18 cellular contexts compared by ENCODE assay signal in genomic region chr4:74543983-74544382, GRCh38.
A peak's percentile ranks its signal among the peaks of the same experiment; 100 is the strongest.
DNase-seq lines count a peak whose midpoint lies in the region; ATAC-seq, FAIRE-seq and TF ChIP-seq lines count a peak whose summit lies in the region.
"Had no signal": no experiment of that assay in that cellular context is flagged by ENCODE, and none has a peak within 500 bp of the region (broad histone marks: within the 10 kb centered on the region; RNA-seq: fewer than 3 reads in every experiment).

No MANE protein-coding gene starts in this region.

- H3K27me3 ChIP-seq in astrocyte (ENCODE audit: insufficient read depth, low read length) (no peaks in the 10 kb centered on the region), left ventricle myocardium inferior (ENCODE audit: low read depth) (no peaks in the 10 kb centered on the region)
- H3K27me3 ChIP-seq: testis had no signal

- POLR2A ChIA-PET in naive thymus-derived CD8-positive, alpha-beta T cell (lab: Charles Lee), result no interaction called here

- no peak for ATAC-seq in naive thymus-derived CD8-positive, alpha-beta T cell
- ATAC-seq: activated CD4-positive, alpha-beta T cell treated with anti-CD3 and anti-CD28 coated beads for 36 hours; activated T-cell treated with anti-CD3 and anti-CD28 coated beads, Interleukin-2, amount 50 U/mL, for 4 hours had no signal

- H3K79me2 ChIP-seq in astrocyte (ENCODE audit: insufficient read depth, low read length), result no peaks in the 10 kb centered on the region

- no peaks in the 10 kb centered on the region for H3K36me3 ChIP-seq in astrocyte (ENCODE audit: insufficient read depth, low read length)
- no peaks in the 10 kb centered on the region for H3K36me3 ChIP-seq in left ventricle myocardium inferior

- TF ChIP-seq CTCF in astrocyte (IDR thresholded peaks at IDR 0.05; ENCODE audit: insufficient read depth, low read depth, low read length) (no peak), left ventricle myocardium inferior (IDR thresholded peaks at IDR 0.05; ENCODE audit: borderline replicate concordance) (no peak)

- no peak overlapping the region for H3K4me3 Mint-ChIP-seq in astrocyte (ENCODE audit: unreplicated experiment)
- no peak overlapping the region for H3K4me3 Mint-ChIP-seq in naive thymus-derived CD8-positive, alpha-beta T cell
- no peak overlapping the region for H3K4me3 Mint-ChIP-seq in activated naive CD8-positive, alpha-beta T cell treated with anti-CD3 and anti-CD28 coated beads for 36 hours
- H3K4me3 Mint-ChIP-seq: activated CD4-positive, alpha-beta T cell treated with anti-CD3 and anti-CD28 coated beads for 36 hours; activated T-cell treated with anti-CD3 and anti-CD28 coated beads, Interleukin-2, amount 50 U/mL, for 4 hours; T-cell had no signal

- H3K9me3 ChIP-seq in astrocyte (ENCODE audit: insufficient read depth, low read depth, low read length) (no peaks in the 10 kb centered on the region), left ventricle myocardium inferior (replicated peaks) (no peaks in the 10 kb centered on the region)
- H3K9me3 ChIP-seq: testis had no signal

- DNase-seq in DMS53 (lab: John Stamatoyannopoulos, UW), result peak; percentile 13
- DNase-seq in DMS53 treated with DMSO at 0.1 percent for 48 hours (lab: John Stamatoyannopoulos, UW; ENCODE audit: unreplicated experiment), result no peak
- DNase-seq in astrocyte (ENCODE audit: low read depth), result peak; percentile 78
- peak; percentile 77 for DNase-seq in fibroblast of the conjunctiva (ENCODE audit: low read depth)
- DNase-seq in naive thymus-derived CD8-positive, alpha-beta T cell, result no peak
- no peak for DNase-seq in activated naive CD8-positive, alpha-beta T cell treated with anti-CD3 and anti-CD28 coated beads for 36 hours
- DNase-seq in left ventricle myocardium inferior, result no peak
- DNase-seq in NOMO-1 treated with dmso at 0.1 percent for 144 hours (lab: John Stamatoyannopoulos, UW; ENCODE audit: unreplicated experiment), result no peak
- DNase-seq: 8988T; activated T-cell treated with anti-CD3 and anti-CD28 coated beads, Interleukin-2, amount 50 U/mL, for 4 hours; aorta; DMS153; mesendoderm; NCI-H2171 treated with DMSO at 0.1 percent for 48 hours; testis had no signal

- H3K4me3 ChIP-seq in astrocyte (ENCODE audit: insufficient read depth, low read depth, low read length) (no peak overlapping the region), left ventricle myocardium inferior (no peak overlapping the region)
- H3K4me3 ChIP-seq: GM12878, testis had no signal

- peak overlapping the region; percentile 49 for H3K4me2 ChIP-seq in astrocyte (ENCODE audit: low read length)

- H3K27ac Mint-ChIP-seq in astrocyte (ENCODE audit: unreplicated experiment), result no peak overlapping the region
- no peak overlapping the region for H3K27ac Mint-ChIP-seq in naive thymus-derived CD8-positive, alpha-beta T cell
- H3K27ac Mint-ChIP-seq in activated naive CD8-positive, alpha-beta T cell treated with anti-CD3 and anti-CD28 coated beads for 36 hours, result no peak overlapping the region
- H3K27ac Mint-ChIP-seq: activated CD4-positive, alpha-beta T cell treated with anti-CD3 and anti-CD28 coated beads for 36 hours; T-cell had no signal

- no peak overlapping the region for H2AFZ ChIP-seq in astrocyte (ENCODE audit: low read depth, low read length)

- peaks cover 12% of the 10 kb centered on the region for H3K4me1 ChIP-seq in astrocyte (ENCODE audit: insufficient read depth, low read length)
- peaks cover 22% of the 10 kb centered on the region for H3K4me1 ChIP-seq in left ventricle myocardium inferior
- H3K4me1 ChIP-seq: testis had no signal

- H3K27ac ChIP-seq in astrocyte (ENCODE audit: low read depth, low read length) (no peak overlapping the region), left ventricle myocardium inferior (replicated peaks) (no peak overlapping the region)
- H3K27ac ChIP-seq: testis had no signal

- H3K4me1 Mint-ChIP-seq in astrocyte (ENCODE audit: low read depth, unreplicated experiment), result peaks cover 20% of the 10 kb centered on the region
- peaks cover 4 to 8% (median 6%) of the 10 kb centered on the region in 4 donors for H3K4me1 Mint-ChIP-seq in naive thymus-derived CD8-positive, alpha-beta T cell
- H3K4me1 Mint-ChIP-seq in activated naive CD8-positive, alpha-beta T cell treated with anti-CD3 and anti-CD28 coated beads for 36 hours, result peaks cover 5% of the 10 kb centered on the region

- no peaks in the 10 kb centered on the region for H3K36me3 Mint-ChIP-seq in astrocyte (ENCODE audit: low read depth, unreplicated experiment)
- H3K36me3 Mint-ChIP-seq in naive thymus-derived CD8-positive, alpha-beta T cell, result no peaks in the 10 kb centered on the region
- no peaks in the 10 kb centered on the region for H3K36me3 Mint-ChIP-seq in activated naive CD8-positive, alpha-beta T cell treated with anti-CD3 and anti-CD28 coated beads for 36 hours
- H3K36me3 Mint-ChIP-seq: T-cell had no signal

- no peaks in the 10 kb centered on the region for H3K27me3 Mint-ChIP-seq in astrocyte (ENCODE audit: low read depth, unreplicated experiment)
- H3K27me3 Mint-ChIP-seq in naive thymus-derived CD8-positive, alpha-beta T cell, result peaks cover 0 to 9% (median 0%) of the 10 kb centered on the region in 5 donors
- peaks cover 5% of the 10 kb centered on the region for H3K27me3 Mint-ChIP-seq in activated naive CD8-positive, alpha-beta T cell treated with anti-CD3 and anti-CD28 coated beads for 36 hours
- H3K27me3 Mint-ChIP-seq: activated CD4-positive, alpha-beta T cell treated with anti-CD3 and anti-CD28 coated beads for 36 hours; T-cell had no signal

- H3K9me3 Mint-ChIP-seq in astrocyte (ENCODE audit: unreplicated experiment), result no peaks in the 10 kb centered on the region
- H3K9me3 Mint-ChIP-seq in naive thymus-derived CD8-positive, alpha-beta T cell, result no peaks in the 10 kb centered on the region
- H3K9me3 Mint-ChIP-seq in activated naive CD8-positive, alpha-beta T cell treated with anti-CD3 and anti-CD28 coated beads for 36 hours, result no peaks in the 10 kb centered on the region
- H3K9me3 Mint-ChIP-seq: activated T-cell treated with anti-CD3 and anti-CD28 coated beads, Interleukin-2, amount 50 U/mL, for 4 hours; T-cell had no signal

- H4K20me1 ChIP-seq in astrocyte (ENCODE audit: insufficient read depth, low read length), result no peaks in the 10 kb centered on the region

- intact Hi-C loops in left ventricle myocardium inferior (cut with micrococcal nuclease), result no loop called here

- no peak for FAIRE-seq in astrocyte (lab: Jason Lieb, UNC)

- no peak overlapping the region for H3K9ac ChIP-seq in astrocyte (ENCODE audit: low read length)

Comparison
In these comparisons a context has a peak if more than half of its experiments do, and no peak if none do; other contexts are left out.
1. DNase-seq: peak in DMS53 (single experiment), astrocyte (single experiment) and fibroblast of the conjunctiva (single experiment); none in DMS53 treated with DMSO at 0.1 percent for 48 hours (single experiment), naive thymus-derived CD8-positive, alpha-beta T cell (0 of 10), activated naive CD8-positive, alpha-beta T cell treated with anti-CD3 and anti-CD28 coated beads for 36 hours (single experiment), left ventricle myocardium inferior (single experiment) and NOMO-1 treated with dmso at 0.1 percent for 144 hours (single experiment).